Comparison of ENCODE assay signal across 9 cellular contexts in the genomic region with DNA sequence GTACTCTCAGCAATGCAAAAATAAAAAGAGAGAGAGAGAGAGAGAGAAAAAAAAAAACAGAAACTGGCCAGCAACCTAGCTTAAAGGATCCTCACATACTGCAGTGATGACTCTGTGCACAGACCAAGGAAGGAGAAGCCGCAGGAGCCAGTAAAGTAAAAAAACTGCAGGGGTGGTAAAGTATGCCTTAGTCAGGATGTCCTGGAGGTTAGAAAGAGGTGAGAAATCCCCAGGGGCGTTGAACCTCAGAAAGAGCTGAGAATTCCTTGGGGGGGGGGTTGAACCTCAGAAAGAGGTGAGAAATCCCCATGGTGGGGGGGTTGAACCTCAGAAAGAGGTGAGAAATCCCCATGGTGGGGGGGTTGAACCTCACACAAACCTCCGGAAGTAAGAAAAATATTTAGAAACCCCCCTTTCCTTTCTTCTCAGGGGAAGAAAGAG. TPM values are rescaled to one million over a fixed set of nuclear protein-coding genes. Genes with fewer than 3 reads are reported as not detected.
A peak's percentile ranks its signal among the peaks of the same experiment; 100 is the strongest.
DNase-seq lines count a peak whose midpoint lies in the region; ATAC-seq and TF ChIP-seq lines count a peak whose summit lies in the region.
"Had no signal": no experiment of that assay in that cellular context is flagged by ENCODE, and none has a peak within 500 bp of the region (broad histone marks: within the 10 kb centered on the region; RNA-seq: fewer than 3 reads in every experiment).

No MANE protein-coding gene starts in this region.

- intact Hi-C loops in mammary epithelial cell (cut with micrococcal nuclease): no loop called here

- H3K4me1 ChIP-seq in mammary epithelial cell (ENCODE audit: insufficient read depth, low read length) (peaks cover 10% of the 10 kb centered on the region), osteoblast (ENCODE audit: insufficient read depth, low read length) (no peaks in the 10 kb centered on the region)

- H3K27me3 ChIP-seq in mammary epithelial cell (ENCODE audit: insufficient read depth, low read length): no peaks in the 10 kb centered on the region
- no peaks in the 10 kb centered on the region for H3K27me3 ChIP-seq in osteoblast (ENCODE audit: insufficient read depth, low read length)

- H3K79me2 ChIP-seq in mammary epithelial cell (ENCODE audit: insufficient read depth, low read length) (no peaks in the 10 kb centered on the region), osteoblast (ENCODE audit: insufficient read depth, low read length) (no peaks in the 10 kb centered on the region)

- no peaks in the 10 kb centered on the region for H3K36me3 ChIP-seq in mammary epithelial cell (ENCODE audit: insufficient read depth, low read length)
- H3K36me3 ChIP-seq in osteoblast (ENCODE audit: insufficient read depth, low read length): no peaks in the 10 kb centered on the region

- no peak for TF ChIP-seq CTCF in mammary epithelial cell (conservative IDR thresholded peaks at IDR 0.05 in 1 of 2, IDR thresholded peaks at IDR 0.05 in 1 of 2; ENCODE audit: extremely low read depth in 1 of 2, insufficient read depth in 1 of 2, low read depth in 1 of 2, low read length in 2 of 2)
- no peak for TF ChIP-seq CTCF in osteoblast (IDR thresholded peaks at IDR 0.05; ENCODE audit: extremely low read depth, low read depth, low read length)

- peak; percentile 53 for ATAC-seq in GM18868 (IDR thresholded peaks at IDR 0.05; ENCODE audit: unreplicated experiment)
- ATAC-seq in HG03457 (IDR thresholded peaks at IDR 0.05; ENCODE audit: unreplicated experiment): peak; percentile 45
- ATAC-seq in HG03039 (IDR thresholded peaks at IDR 0.05; ENCODE audit: unreplicated experiment): no peak

- CTCF ChIA-PET in mammary epithelial cell (lab: Charles Lee; ENCODE audit: low non-redundant PET): interaction anchor here (0.8 kb wide), 1 partner anchor 108 kb away, joined by 10 read pairs; a partner anchor contains a TSS

- TSS peak; percentile 20 for BruUV-seq in mammary epithelial cell (replicated peaks; lab: Mats Ljungman, UMichigan)

- H3K27ac ChIP-seq in mammary epithelial cell (ENCODE audit: insufficient read depth, low read depth, low read length) (peak overlapping the region; percentile 78), osteoblast (ENCODE audit: low read depth, low read length) (peak overlapping the region; percentile 75), substantia nigra (ENCODE audit: low read depth, low read length, poor library complexity, severe bottlenecking) (no peak overlapping the region)

- H3K4me3 ChIP-seq in mammary epithelial cell (replicated peaks in 1 of 3; ENCODE audit: insufficient read depth in 1 of 3, low read depth in 2 of 3, low read length in 3 of 3) (peak overlapping the region; percentile 2 to 34 (median 25)), osteoblast (ENCODE audit: insufficient read depth, low read length) (peak overlapping the region; percentile 57)

- dilution Hi-C loops in mammary epithelial cell (cut with HindIII; ENCODE audit: low sequenced_read_pairs): no loop called here

- peak overlapping the region; percentile 75 for H3K4me2 ChIP-seq in mammary epithelial cell (ENCODE audit: insufficient read depth, low read depth, low read length)
- peak overlapping the region; percentile 78 for H3K4me2 ChIP-seq in osteoblast (ENCODE audit: insufficient read depth, low read length)

- 58% methylated on average over 2 of the region's 3 CpGs for WGBS in mammary epithelial cell (ENCODE audit: low coverage, missing lambda C conversion rate)

- H2AFZ ChIP-seq in mammary epithelial cell (ENCODE audit: low read depth, low read length) (peak overlapping the region; percentile 48), osteoblast (ENCODE audit: low read length) (peak overlapping the region; percentile 93)

- in situ Hi-C loops in mammary epithelial cell (cut with MboI; ENCODE audit: low sequenced_read_pairs in 2 of 2): no loop called here

- no peaks in the 10 kb centered on the region for H4K20me1 ChIP-seq in mammary epithelial cell (ENCODE audit: insufficient read depth, low read length)
- H4K20me1 ChIP-seq in osteoblast (ENCODE audit: insufficient read depth, low read length): no peaks in the 10 kb centered on the region

- H3K9me3 ChIP-seq in mammary epithelial cell (replicated peaks; ENCODE audit: insufficient read depth, low read length) (no peaks in the 10 kb centered on the region), osteoblast (ENCODE audit: low read depth, low read length) (no peaks in the 10 kb centered on the region)

- DNase-seq in mammary epithelial cell (peak; percentile 88), osteoblast (ENCODE audit: insufficient read length, low spot score, missing footprints) (no peak), amniotic stem cell (lab: John Stamatoyannopoulos, UW) (no peak), SKM-1 (lab: John Stamatoyannopoulos, UW; ENCODE audit: unreplicated experiment) (no peak), substantia nigra (lab: John Stamatoyannopoulos, UW) (no peak)

- peak overlapping the region; percentile 75 for H3K9ac ChIP-seq in mammary epithelial cell (ENCODE audit: insufficient read depth, low read length)

RNA-seq across cellular contexts. Expression of a gene that starts 48.0 kb away (rescaled TPM):
- total RNA-seq in mammary epithelial cell (not detected), osteoblast (not detected in 2 replicates)
- not detected for polyA plus RNA-seq in mammary epithelial cell
- polyA minus RNA-seq in mammary epithelial cell: not detected
- total RNA-seq: NCI-H460 had no signal

RNA-seq across cellular contexts. Expression of a gene that starts 51.2 kb away (rescaled TPM):
- total RNA-seq in mammary epithelial cell (not detected), osteoblast (not detected in 2 replicates)
- polyA plus RNA-seq in mammary epithelial cell: not detected
- not detected for polyA minus RNA-seq in mammary epithelial cell
- total RNA-seq: NCI-H460 had no signal

RNA-seq across cellular contexts. Expression of a gene that starts 55.9 kb away (rescaled TPM):
- total RNA-seq in mammary epithelial cell: 1 to 10 TPM in 1 of 2 donors, under 1 TPM in 1; 0.94 to 1.0 TPM
- polyA plus RNA-seq in mammary epithelial cell: 0.23 TPM
- not detected for polyA minus RNA-seq in mammary epithelial cell
- total RNA-seq in osteoblast: 0.36 and 0.59 TPM in 2 replicates
- total RNA-seq: NCI-H460 had no signal
